Comparison of ENCODE assay signal across 9 cellular contexts in the genomic region with DNA sequence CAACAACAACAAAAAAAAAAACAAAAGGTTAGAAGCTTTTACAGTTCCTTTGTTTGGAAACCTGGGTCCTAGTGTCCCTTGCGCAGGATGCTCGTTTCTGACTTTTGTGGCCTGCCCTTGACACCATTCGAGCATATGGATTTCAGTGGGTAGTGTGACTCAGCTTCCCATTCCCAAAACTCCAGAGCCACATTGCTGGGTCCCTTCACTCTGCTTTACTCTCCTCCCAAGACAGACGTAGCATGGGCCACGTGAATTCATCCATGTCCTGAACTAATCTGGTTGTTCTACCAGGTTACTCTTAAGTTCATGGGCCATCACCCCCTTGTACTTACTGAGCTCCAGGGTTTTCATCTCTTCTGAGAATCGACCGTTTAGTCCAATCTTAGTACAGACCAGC.
A peak's percentile ranks its signal among the peaks of the same experiment; 100 is the strongest.
DNase-seq lines count a peak whose midpoint lies in the region; ATAC-seq and TF ChIP-seq lines count a peak whose summit lies in the region.
"Had no signal": no experiment of that assay in that cellular context is flagged by ENCODE, and none has a peak within 500 bp of the region (broad histone marks: within the 10 kb centered on the region; RNA-seq: fewer than 3 reads in every experiment).

No MANE protein-coding gene starts in this region.

- H3K4me2 ChIP-seq in SU-DHL-6 (ENCODE audit: low read depth, low read length, poor library complexity, severe bottlenecking) = peak overlapping the region; percentile 36

- peak overlapping the region; percentile 8; the same call in 1 of the 2 replicates for H3K9ac ChIP-seq in SU-DHL-6 (ENCODE audit: low read length)
- no peak overlapping the region for H3K9ac ChIP-seq in stomach smooth muscle (ENCODE audit: low read length in 2 of 2)

- no peaks in the 10 kb centered on the region for H3K9me3 Mint-ChIP-seq in activated T-cell treated with anti-CD3 and anti-CD28 coated beads, Interleukin-2, amount 50 U/mL, for 72 hours

- no peak for TF ChIP-seq CTCF in SU-DHL-6 (IDR thresholded peaks at IDR 0.05; ENCODE audit: insufficient read depth, low read length, poor library complexity, severe bottlenecking)
- no peak for TF ChIP-seq CTCF in fibroblast of villous mesenchyme (IDR thresholded peaks at IDR 0.05; ENCODE audit: insufficient read depth, low read depth, low read length)

- peak overlapping the region; percentile 69 to 72 for H3K4me3 Mint-ChIP-seq in activated T-cell treated with anti-CD3 and anti-CD28 coated beads, Interleukin-2, amount 50 U/mL, for 72 hours

- H3K4me1 ChIP-seq in stomach smooth muscle (ENCODE audit: control insufficient read depth, insufficient read depth, low read length) = no peaks in the 10 kb centered on the region

- no peaks in the 10 kb centered on the region for H3K27me3 ChIP-seq in SU-DHL-6 (ENCODE audit: low read length)
- peaks cover 7 to 8% of the 10 kb centered on the region in 2 donors for H3K27me3 ChIP-seq in stomach smooth muscle (ENCODE audit: control insufficient read depth in 1 of 2, insufficient read depth in 2 of 2, low read length in 2 of 2)

- no peak for DNase-seq in activated T-cell treated with anti-CD3 and anti-CD28 coated beads, Interleukin-2, amount 50 U/mL, for 72 hours
- no peak for DNase-seq in activated T-cell treated with anti-CD3 and anti-CD28 coated beads, Interleukin-2, amount 50 U/mL, for 48 hours
- DNase-seq in fibroblast of villous mesenchyme (ENCODE audit: low read depth) (no peak), DMS53 treated with DMSO at 0.1 percent for 48 hours (lab: John Stamatoyannopoulos, UW; ENCODE audit: unreplicated experiment) (no peak), NCI-H146 treated with DMSO at 0.1 percent for 48 hours (lab: John Stamatoyannopoulos, UW; ENCODE audit: unreplicated experiment) (no peak), HT-29 (ENCODE audit: low spot score) (no peak)

- H3K9me3 ChIP-seq in SU-DHL-6 (ENCODE audit: insufficient read depth, low read length) (no peaks in the 10 kb centered on the region), stomach smooth muscle (ENCODE audit: control insufficient read depth in 2 of 2, low read length in 2 of 2) (no peaks in the 10 kb centered on the region)
- H3K9me3 ChIP-seq: mucosa of descending colon had no signal

- H3K36me3 Mint-ChIP-seq in activated T-cell treated with anti-CD3 and anti-CD28 coated beads, Interleukin-2, amount 50 U/mL, for 72 hours (ENCODE audit: insufficient read depth in 2 of 2) = no peaks in the 10 kb centered on the region

- no peaks in the 10 kb centered on the region for H4K20me1 ChIP-seq in SU-DHL-6 (ENCODE audit: low read depth, low read length)

- no peak overlapping the region for H3K27ac ChIP-seq in SU-DHL-6 (ENCODE audit: low read depth, low read length)
- no peak overlapping the region for H3K27ac ChIP-seq in stomach smooth muscle (ENCODE audit: low read length)

- H3K4me1 Mint-ChIP-seq in activated T-cell treated with anti-CD3 and anti-CD28 coated beads, Interleukin-2, amount 50 U/mL, for 72 hours (ENCODE audit: low read depth) = peaks cover 44% of the 10 kb centered on the region

- no peak overlapping the region for H3K4me3 ChIP-seq in SU-DHL-6 (ENCODE audit: insufficient read depth, low read length, poor library complexity, severe bottlenecking)
- peak overlapping the region; percentile 57 for H3K4me3 ChIP-seq in fibroblast of villous mesenchyme (ENCODE audit: low read depth, low read length)
- H3K4me3 ChIP-seq in stomach smooth muscle (ENCODE audit: low read length in 2 of 2) = peak overlapping the region; percentile 43 to 65
- H3K4me3 ChIP-seq: mucosa of descending colon had no signal

- no peak overlapping the region for H2AFZ ChIP-seq in SU-DHL-6 (ENCODE audit: low read depth, low read length, severe bottlenecking)

- H3K27me3 Mint-ChIP-seq in activated T-cell treated with anti-CD3 and anti-CD28 coated beads, Interleukin-2, amount 50 U/mL, for 72 hours (ENCODE audit: low read depth) = peaks cover 18% of the 10 kb centered on the region

- no peaks in the 10 kb centered on the region for H3K9me2 ChIP-seq in SU-DHL-6 (replicated peaks; ENCODE audit: insufficient read depth, low read length)

- H3K36me3 ChIP-seq in SU-DHL-6 (ENCODE audit: low read length) = no peaks in the 10 kb centered on the region
- no peaks in the 10 kb centered on the region for H3K36me3 ChIP-seq in stomach smooth muscle (ENCODE audit: control insufficient read depth in 2 of 2, insufficient read depth in 2 of 2, low read length in 2 of 2)

- no peaks in the 10 kb centered on the region for H3K79me2 ChIP-seq in SU-DHL-6 (ENCODE audit: insufficient read depth, low read length)

- H3K27ac Mint-ChIP-seq in activated T-cell treated with anti-CD3 and anti-CD28 coated beads, Interleukin-2, amount 50 U/mL, for 72 hours = no peak overlapping the region

- no peak for ATAC-seq in activated T-cell treated with anti-CD3 and anti-CD28 coated beads, Interleukin-2, amount 50 U/mL, for 72 hours (replicated peaks in 1 of 2)

- H3F3A ChIP-seq in SU-DHL-6 (ENCODE audit: insufficient read depth) = peaks cover 5% of the 10 kb centered on the region
